In the genomic region with DNA sequence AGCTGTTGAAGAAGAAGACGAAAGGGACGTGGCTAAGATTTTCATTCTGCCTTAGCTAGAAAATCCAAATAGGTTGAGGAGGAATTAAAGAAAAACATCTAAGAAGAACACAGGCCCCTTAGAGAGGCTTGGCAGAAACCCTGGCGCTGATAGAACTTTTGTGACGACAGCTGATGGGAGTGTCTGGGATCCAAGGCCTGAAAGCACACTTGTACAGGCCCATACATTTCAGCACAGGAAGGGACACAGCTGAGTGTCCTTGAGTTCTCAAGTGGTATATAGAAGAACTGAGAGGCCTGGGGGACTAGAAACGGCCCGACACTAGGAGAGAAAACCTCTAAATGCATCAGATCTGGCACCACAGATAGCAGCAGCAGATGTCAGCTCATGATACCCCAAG, we compare ENCODE assay signal across 21 cellular contexts. TPM values are rescaled to one million over a fixed set of nuclear protein-coding genes. Genes with fewer than 3 reads are reported as not detected.
DNase-seq lines count a peak whose midpoint lies in the region; ATAC-seq and TF ChIP-seq lines count a peak whose summit lies in the region.
"Had no signal": no experiment of that assay in that cellular context is flagged by ENCODE, and none has a peak within 500 bp of the region (broad histone marks: within the 10 kb centered on the region; RNA-seq: fewer than 3 reads in every experiment).

No MANE protein-coding gene starts in this region.

- H3K27me3 ChIP-seq in SK-N-SH (ENCODE audit: insufficient read depth) (no peaks in the 10 kb centered on the region; the same call in 1 of the 2 replicates), thyroid gland (no peaks in the 10 kb centered on the region)
- H3K27me3 ChIP-seq: BLaER1 treated with 17β-estradiol and CSF1 and Interleukin-3, amounts not matched to agents 10 nM and 100 nM had no signal

- H3K4me2 ChIP-seq in SK-N-SH = no peak overlapping the region
- H3K4me2 ChIP-seq: BLaER1 treated with 17β-estradiol and CSF1 and Interleukin-3, amounts not matched to agents 10 nM and 100 nM had no signal

- CTCF ChIA-PET in SK-N-SH (lab: Yijun Ruan, JAX) = interaction anchor here (1.5 to 1.8 kb wide), 2 partner anchors 83 to 218 kb away, joined by 3 to 4 read pairs; no protein-coding TSS in a partner anchor

- no peaks in the 10 kb centered on the region for H3F3A ChIP-seq in SK-N-SH (replicated peaks; ENCODE audit: insufficient read depth)

- intact Hi-C loops in left ventricle myocardium superior (cut with micrococcal nuclease) (loop anchor here (10.0 kb wide), 1 partner anchor 357 kb away; no protein-coding TSS in a partner anchor), thyroid gland (cut with DNase I) (no loop called here)

- no peaks in the 10 kb centered on the region for H4K20me1 ChIP-seq in SK-N-SH (ENCODE audit: insufficient read depth)
- H4K20me1 ChIP-seq: BLaER1 treated with 17β-estradiol and CSF1 and Interleukin-3, amounts not matched to agents 10 nM and 100 nM had no signal

- H3K36me3 ChIP-seq in SK-N-SH (replicated peaks in 1 of 2; ENCODE audit: control insufficient read depth in 1 of 2, insufficient read depth in 2 of 2, low read length in 1 of 2) (no peaks in the 10 kb centered on the region), thyroid gland (no peaks in the 10 kb centered on the region)
- H3K36me3 ChIP-seq: BLaER1 treated with 17β-estradiol and CSF1 and Interleukin-3, amounts not matched to agents 10 nM and 100 nM had no signal

- 0 out of 2 replicates have a peak overlapping the region, but pooled peaks have one; percentile 10 for H2AFZ ChIP-seq in SK-N-SH (ENCODE audit: low read depth)

- no peaks in the 10 kb centered on the region for H3K9me2 ChIP-seq in SK-N-SH

- no peaks in the 10 kb centered on the region for H3K9me3 ChIP-seq in SK-N-SH
- no peaks in the 10 kb centered on the region for H3K9me3 ChIP-seq in thyroid gland
- H3K9me3 ChIP-seq: BLaER1 treated with 17β-estradiol and CSF1 and Interleukin-3, amounts not matched to agents 10 nM and 100 nM had no signal

- whole genome bisulfite sequencing in SK-N-SH (ENCODE audit: low lambda C conversion rate) = 36% methylated on average over 6 of the region's 6 CpGs
- 38 to 49% methylated on average over 6 of the region's 6 CpGs for WGBS in thyroid gland, 2 donors

- no peak for TF ChIP-seq CTCF in SK-N-SH (IDR thresholded peaks at IDR 0.05)
- no peak for TF ChIP-seq CTCF in thyroid gland (IDR thresholded peaks at IDR 0.05)

- TF ChIP-seq EP300 in SK-N-SH (IDR thresholded peaks at IDR 0.05; ENCODE audit: borderline replicate concordance in 1 of 2, low read depth in 1 of 2, low read length in 1 of 2) = no peak

- H3K4me1 ChIP-seq in SK-N-SH (ENCODE audit: control insufficient read depth in 1 of 2, insufficient read depth in 2 of 2, low read depth in 1 of 2, low read length in 1 of 2) = no peaks in the 10 kb centered on the region; a peak in 1 of 4 replicates
- peaks cover 22 to 53% of the 10 kb centered on the region in 2 donors for H3K4me1 ChIP-seq in thyroid gland

- no peaks in the 10 kb centered on the region for H3K79me2 ChIP-seq in SK-N-SH (ENCODE audit: insufficient read depth)

- H3K9ac ChIP-seq in SK-N-SH = no peak overlapping the region
- H3K9ac ChIP-seq: BLaER1 treated with 17β-estradiol and CSF1 and Interleukin-3, amounts not matched to agents 10 nM and 100 nM had no signal

- no peak overlapping the region for H3K27ac ChIP-seq in SK-N-SH (ENCODE audit: low read depth in 2 of 2, low read length in 1 of 2)
- H3K27ac ChIP-seq in thyroid gland = peak overlapping the region in 2 of 3 donors; percentile 66 to 72
- H3K27ac ChIP-seq: BLaER1 treated with 17β-estradiol and CSF1 and Interleukin-3, amounts not matched to agents 10 nM and 100 nM had no signal

- no peak overlapping the region for H3K4me3 ChIP-seq in SK-N-SH (ENCODE audit: low read depth in 2 of 2, low read length in 1 of 2)
- no peak overlapping the region for H3K4me3 ChIP-seq in thyroid gland (replicated peaks in 1 of 3)
- H3K4me3 ChIP-seq: BLaER1 treated with 17β-estradiol and CSF1 and Interleukin-3, amounts not matched to agents 10 nM and 100 nM had no signal

- ATAC-seq in SK-N-SH treated with all-trans-retinoic acid at 6 μM for 48 hours (no peak), left ventricle myocardium superior (peak; percentile 68), GM21381 (IDR thresholded peaks at IDR 0.05; ENCODE audit: unreplicated experiment) (no peak)
- ATAC-seq in stimulated activated naive CD8-positive, alpha-beta T cell treated with anti-CD3 and anti-CD28 coated beads, Interleukin-15, Interleukin-2, amounts not matched to agents 100 U/mL and 50 U/mL, for 24 hours = no peak

- POLR2A ChIA-PET in SK-N-SH (lab: Yijun Ruan, JAX) = no interaction called here

- DNase-seq in SK-N-SH (no peak), NCI-H187 (lab: John Stamatoyannopoulos, UW) (peak; percentile 2 to 83), left ventricle myocardium superior (no peak), thyroid gland (peak; percentile 49 to 57), NCI-H226 (no peak)
- DNase-seq in stimulated activated naive CD8-positive, alpha-beta T cell treated with anti-CD3 and anti-CD28 coated beads, Interleukin-15, Interleukin-2, amounts not matched to agents 100 U/mL and 50 U/mL, for 24 hours = no peak
- DNase-seq: 8988T; Calu3; CD4-positive, alpha-beta memory T cell; DMS153; Kasumi-1; NCI-H1694; NCI-H524; NCI-H82 had no signal

- TF ChIP-seq POLR2A in thyroid gland (IDR thresholded peaks at IDR 0.05) = no peak

- TF ChIP-seq RAD21 in SK-N-SH (IDR thresholded peaks at IDR 0.05; ENCODE audit: low read length) = no peak

TF ChIP-seq in SK-N-SH, 30 proteins besides CTCF, POLR2A, EP300 and RAD21 (continues in another document):
- no peak for TF ChIP-seq FOXM1 (IDR thresholded peaks at IDR 0.05; ENCODE audit: low read depth)
- no peak for TF ChIP-seq TCF12 (IDR thresholded peaks at IDR 0.05)
- no peak for TF ChIP-seq MXI1 (IDR thresholded peaks at IDR 0.05; ENCODE audit: low read depth, low read length)
- TF ChIP-seq GABPA (IDR thresholded peaks at IDR 0.05; ENCODE audit: low read depth) = no peak
- TF ChIP-seq RCOR1 (IDR thresholded peaks at IDR 0.05; ENCODE audit: low read length) = no peak
- TF ChIP-seq, protein P1, sequence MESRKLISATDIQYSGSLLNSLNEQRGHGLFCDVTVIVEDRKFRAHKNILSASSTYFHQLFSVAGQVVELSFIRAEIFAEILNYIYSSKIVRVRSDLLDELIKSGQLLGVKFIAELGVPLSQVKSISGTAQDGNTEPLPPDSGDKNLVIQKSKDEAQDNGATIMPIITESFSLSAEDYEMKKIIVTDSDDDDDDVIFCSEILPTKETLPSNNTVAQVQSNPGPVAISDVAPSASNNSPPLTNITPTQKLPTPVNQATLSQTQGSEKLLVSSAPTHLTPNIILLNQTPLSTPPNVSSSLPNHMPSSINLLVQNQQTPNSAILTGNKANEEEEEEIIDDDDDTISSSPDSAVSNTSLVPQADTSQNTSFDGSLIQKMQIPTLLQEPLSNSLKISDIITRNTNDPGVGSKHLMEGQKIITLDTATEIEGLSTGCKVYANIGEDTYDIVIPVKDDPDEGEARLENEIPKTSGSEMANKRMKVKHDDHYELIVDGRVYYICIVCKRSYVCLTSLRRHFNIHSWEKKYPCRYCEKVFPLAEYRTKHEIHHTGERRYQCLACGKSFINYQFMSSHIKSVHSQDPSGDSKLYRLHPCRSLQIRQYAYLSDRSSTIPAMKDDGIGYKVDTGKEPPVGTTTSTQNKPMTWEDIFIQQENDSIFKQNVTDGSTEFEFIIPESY (IDR thresholded peaks at IDR 0.05; ENCODE audit: borderline replicate concordance, low read depth) = no peak
- no peak for TF ChIP-seq JUND (IDR thresholded peaks at IDR 0.05)

TF ChIP-seq in SK-N-SH treated with all-trans-retinoic acid at 6 μM for 48 hours, 23 proteins besides CTCF, POLR2A, EP300 and RAD21 (continues in another document):
- TF ChIP-seq CSDC2 (CRISPR knock-in tag; IDR thresholded peaks at IDR 0.05) (no peak), TCF4 (CRISPR knock-in tag; IDR thresholded peaks at IDR 0.05; ENCODE audit: borderline replicate concordance) (no peak), PPARA (CRISPR knock-in tag; IDR thresholded peaks at IDR 0.05; ENCODE audit: borderline replicate concordance) (no peak), BACH2 (CRISPR knock-in tag; IDR thresholded peaks at IDR 0.05; ENCODE audit: borderline replicate concordance) (no peak), GLIS3 (CRISPR knock-in tag; IDR thresholded peaks at IDR 0.05) (no peak), ZNF70 (CRISPR knock-in tag; IDR thresholded peaks at IDR 0.05) (no peak), ARNTL (CRISPR knock-in tag; IDR thresholded peaks at IDR 0.05; ENCODE audit: borderline replicate concordance, low read depth) (no peak), RARB (CRISPR knock-in tag; IDR thresholded peaks at IDR 0.05) (no peak), ZC3H10 (CRISPR knock-in tag; IDR thresholded peaks at IDR 0.05) (no peak)
- TF ChIP-seq, protein P2, sequence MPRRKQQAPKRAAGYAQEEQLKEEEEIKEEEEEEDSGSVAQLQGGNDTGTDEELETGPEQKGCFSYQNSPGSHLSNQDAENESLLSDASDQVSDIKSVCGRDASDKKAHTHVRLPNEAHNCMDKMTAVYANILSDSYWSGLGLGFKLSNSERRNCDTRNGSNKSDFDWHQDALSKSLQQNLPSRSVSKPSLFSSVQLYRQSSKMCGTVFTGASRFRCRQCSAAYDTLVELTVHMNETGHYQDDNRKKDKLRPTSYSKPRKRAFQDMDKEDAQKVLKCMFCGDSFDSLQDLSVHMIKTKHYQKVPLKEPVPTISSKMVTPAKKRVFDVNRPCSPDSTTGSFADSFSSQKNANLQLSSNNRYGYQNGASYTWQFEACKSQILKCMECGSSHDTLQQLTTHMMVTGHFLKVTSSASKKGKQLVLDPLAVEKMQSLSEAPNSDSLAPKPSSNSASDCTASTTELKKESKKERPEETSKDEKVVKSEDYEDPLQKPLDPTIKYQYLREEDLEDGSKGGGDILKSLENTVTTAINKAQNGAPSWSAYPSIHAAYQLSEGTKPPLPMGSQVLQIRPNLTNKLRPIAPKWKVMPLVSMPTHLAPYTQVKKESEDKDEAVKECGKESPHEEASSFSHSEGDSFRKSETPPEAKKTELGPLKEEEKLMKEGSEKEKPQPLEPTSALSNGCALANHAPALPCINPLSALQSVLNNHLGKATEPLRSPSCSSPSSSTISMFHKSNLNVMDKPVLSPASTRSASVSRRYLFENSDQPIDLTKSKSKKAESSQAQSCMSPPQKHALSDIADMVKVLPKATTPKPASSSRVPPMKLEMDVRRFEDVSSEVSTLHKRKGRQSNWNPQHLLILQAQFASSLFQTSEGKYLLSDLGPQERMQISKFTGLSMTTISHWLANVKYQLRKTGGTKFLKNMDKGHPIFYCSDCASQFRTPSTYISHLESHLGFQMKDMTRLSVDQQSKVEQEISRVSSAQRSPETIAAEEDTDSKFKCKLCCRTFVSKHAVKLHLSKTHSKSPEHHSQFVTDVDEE (CRISPR knock-in tag; IDR thresholded peaks at IDR 0.05) = no peak

RNA-seq across cellular contexts. Expression of a gene that starts 39.5 kb away (rescaled TPM):
- not detected in 2 replicates for polyA plus RNA-seq in SK-N-SH (2012; rRNA removed)
- polyA plus RNA-seq in SK-N-SH (2012; cell fraction: cytosol; rRNA removed) = not detected in 2 replicates
- not detected in 2 replicates for polyA plus RNA-seq in SK-N-SH (2012; cell fraction: nucleus; rRNA removed)
- not detected for total RNA-seq in left ventricle myocardium superior
- not detected for total RNA-seq in thyroid gland
- total RNA-seq: Calu3; CD4-positive, alpha-beta memory T cell; H4; MCF 10A; OCI-LY7; SK-MEL-5 had no signal
- polyA plus RNA-seq: CD4-positive, alpha-beta memory T cell had no signal

RNA-seq across cellular contexts. Expression of a gene that starts 47.8 kb away (rescaled TPM):
- polyA plus RNA-seq in SK-N-SH (2012; rRNA removed) = 8.3 and 13.0 TPM in 2 replicates
- polyA plus RNA-seq in SK-N-SH (2012; cell fraction: cytosol; rRNA removed) = 9.4 and 11.1 TPM in 2 replicates
- 11.5 and 12.8 TPM in 2 replicates for polyA plus RNA-seq in SK-N-SH (2012; cell fraction: nucleus; rRNA removed)
- total RNA-seq in left ventricle myocardium superior (62.6 TPM), thyroid gland (100 to 1,000 TPM; 102 to 242 (median 141) TPM)

Comparison
In these comparisons a context has a peak if more than half of its experiments do, and no peak if none do; other contexts are left out.
1. DNase-seq: peak in NCI-H187 (2 of 2) and thyroid gland (2 of 2); none in SK-N-SH (single experiment), left ventricle myocardium superior (single experiment), NCI-H226 (single experiment) and stimulated activated naive CD8-positive, alpha-beta T cell treated with anti-CD3 and anti-CD28 coated beads, Interleukin-15, Interleukin-2, amounts not matched to agents 100 U/mL and 50 U/mL, for 24 hours (single experiment).
2. H3K27ac ChIP-seq: peak in thyroid gland (2 of 3); none in SK-N-SH (0 of 2).